In genomic region chr5:58497956-58498942, GRCh38 we compare ENCODE assay signal across 10 cellular contexts. TPM values are rescaled to one million over a fixed set of nuclear protein-coding genes. Genes with fewer than 3 reads are reported as not detected.
DNase-seq lines count a peak whose midpoint lies in the region; ATAC-seq and TF ChIP-seq lines count a peak whose summit lies in the region.
"Had no signal": no experiment of that assay in that cellular context is flagged by ENCODE, and none has a peak within 500 bp of the region (broad histone marks: within the 10 kb centered on the region; RNA-seq: fewer than 3 reads in every experiment).

No MANE protein-coding gene starts in this region.

- H2AFZ ChIP-seq in OCI-LY3 (ENCODE audit: low read depth, low read length) (no peak overlapping the region), fibroblast of lung (ENCODE audit: low read length) (no peak overlapping the region)

- peak; percentile 27 to 52 for DNase-seq in fibroblast of lung (ENCODE audit: low read depth in 2 of 2)
- DNase-seq in occipital lobe (lab: John Stamatoyannopoulos, UW): peak; percentile 2
- DNase-seq in NAMALWA (ENCODE audit: low spot score): no peak
- no peak for DNase-seq in MG63

- H3K4me2 ChIP-seq in OCI-LY3 (ENCODE audit: low read length): no peak overlapping the region
- no peak overlapping the region for H3K4me2 ChIP-seq in fibroblast of lung (ENCODE audit: extremely low read depth, insufficient read depth, low read length)

- no peak overlapping the region for H3K9ac ChIP-seq in OCI-LY3 (ENCODE audit: low read length)
- no peak overlapping the region for H3K9ac ChIP-seq in fibroblast of lung (ENCODE audit: insufficient read depth, low read length)

- TF ChIP-seq CTCF in GM12872 (IDR thresholded peaks at IDR 0.05; ENCODE audit: insufficient read depth, low read depth, low read length): peak; percentile 53
- peak; percentile 46 for TF ChIP-seq CTCF in OCI-LY3 (IDR thresholded peaks at IDR 0.05; ENCODE audit: low read depth, low read length)
- TF ChIP-seq CTCF in fibroblast of lung (conservative IDR thresholded peaks at IDR 0.05 in 1 of 2, IDR thresholded peaks at IDR 0.05 in 1 of 2; ENCODE audit: low read depth in 1 of 2, low read length in 2 of 2): peak; percentile 79 to 88

- no peaks in the 10 kb centered on the region for H3K36me3 ChIP-seq in OCI-LY3 (replicated peaks; ENCODE audit: low read depth, low read length)
- no peaks in the 10 kb centered on the region for H3K36me3 ChIP-seq in fibroblast of lung (ENCODE audit: control insufficient read depth, insufficient read depth, low read length)
- no peaks in the 10 kb centered on the region for H3K36me3 ChIP-seq in MG63

- H3K4me3 ChIP-seq in OCI-LY3 (ENCODE audit: low read length) (no peak overlapping the region), fibroblast of lung (replicated peaks in 1 of 4; ENCODE audit: control extremely low read depth in 1 of 4, insufficient read depth in 1 of 4, low read depth in 3 of 4, low read length in 4 of 4) (no peak overlapping the region), MG63 (no peak overlapping the region)

- H3K4me1 ChIP-seq in OCI-LY3 (ENCODE audit: low read length) (no peaks in the 10 kb centered on the region), fibroblast of lung (ENCODE audit: control insufficient read depth, extremely low read depth, insufficient read depth, low read length) (no peaks in the 10 kb centered on the region)

- ATAC-seq in HG03469 (IDR thresholded peaks at IDR 0.05; ENCODE audit: unreplicated experiment) (no peak), HG03045 (IDR thresholded peaks at IDR 0.05; ENCODE audit: unreplicated experiment) (no peak)

- H3K79me2 ChIP-seq in OCI-LY3 (ENCODE audit: low read length) (no peaks in the 10 kb centered on the region), fibroblast of lung (ENCODE audit: control insufficient read depth, insufficient read depth, low read length) (no peaks in the 10 kb centered on the region)

- no peaks in the 10 kb centered on the region for H3K27me3 ChIP-seq in OCI-LY3 (ENCODE audit: low read depth, low read length)
- H3K27me3 ChIP-seq in fibroblast of lung (ENCODE audit: control insufficient read depth, insufficient read depth, low read length): no peaks in the 10 kb centered on the region
- H3K27me3 ChIP-seq in MG63: peaks cover 17% of the 10 kb centered on the region

- no peak overlapping the region for H3K27ac ChIP-seq in OCI-LY3 (ENCODE audit: low read length)
- H3K27ac ChIP-seq in fibroblast of lung (ENCODE audit: insufficient read depth, low read length): no peak overlapping the region

- H3K9me3 ChIP-seq in OCI-LY3 (ENCODE audit: insufficient read depth, low read length) (no peaks in the 10 kb centered on the region), fibroblast of lung (ENCODE audit: control insufficient read depth, insufficient read depth, low read depth, low read length) (no peaks in the 10 kb centered on the region), MG63 (no peaks in the 10 kb centered on the region)

- no peaks in the 10 kb centered on the region for H4K20me1 ChIP-seq in OCI-LY3 (ENCODE audit: insufficient read depth, low read length)
- H4K20me1 ChIP-seq in fibroblast of lung (ENCODE audit: control insufficient read depth, extremely low read depth, insufficient read depth, low read length): no peaks in the 10 kb centered on the region

RNA-seq across cellular contexts. Expression of gene GAPT, which starts 7.0 kb away (rescaled TPM):
- total RNA-seq in fibroblast of lung (not detected in 2 replicates), occipital lobe (0.31 TPM)
- not detected in 2 replicates for polyA plus RNA-seq in fibroblast of lung
- not detected in 2 replicates for polyA plus RNA-seq in fibroblast of lung (2012)
- not detected in 2 replicates for polyA minus RNA-seq in fibroblast of lung (ENCODE audit: low replicate concordance)
- not detected in 2 replicates for total RNA-seq in MG63 (2014; rRNA removed; shearing (Covaris generic); ENCODE audit: low replicate concordance)
- total RNA-seq: skeletal muscle tissue; T-helper 1 cell treated with Interleukin-12 subunit alpha and Interleukin-12 subunit beta and Interleukin-4 antibody, amounts not matched to agents 30 ng/mL and 1 ng/mL, for 36 hours had no signal

RNA-seq across cellular contexts. Expression of gene PLK2, which starts 38.4 kb away (rescaled TPM):
- total RNA-seq in fibroblast of lung (835 and 983 TPM in 2 replicates), occipital lobe (448 TPM)
- polyA plus RNA-seq in fibroblast of lung: 26.8 and 59.4 TPM in 2 replicates
- 24.9 and 57.2 TPM in 2 replicates for polyA plus RNA-seq in fibroblast of lung (2012)
- polyA minus RNA-seq in fibroblast of lung (ENCODE audit: low replicate concordance): 19.9 and 78.0 TPM in 2 replicates
- total RNA-seq in MG63 (2014; rRNA removed; shearing (Covaris generic); ENCODE audit: low replicate concordance): 445 and 575 TPM in 2 replicates

Comparison
In these comparisons a context has a peak if more than half of its experiments do, and no peak if none do; other contexts are left out.
1. DNase-seq: peak in fibroblast of lung (2 of 2) and occipital lobe (single experiment); none in NAMALWA (single experiment) and MG63 (single experiment).
2. Peak in every context shown above with its lines, with median percentiles within 50 percentile points of each other: CTCF ChIP-seq.